Comparison of ENCODE assay signal across 16 cellular contexts in the genomic region with DNA sequence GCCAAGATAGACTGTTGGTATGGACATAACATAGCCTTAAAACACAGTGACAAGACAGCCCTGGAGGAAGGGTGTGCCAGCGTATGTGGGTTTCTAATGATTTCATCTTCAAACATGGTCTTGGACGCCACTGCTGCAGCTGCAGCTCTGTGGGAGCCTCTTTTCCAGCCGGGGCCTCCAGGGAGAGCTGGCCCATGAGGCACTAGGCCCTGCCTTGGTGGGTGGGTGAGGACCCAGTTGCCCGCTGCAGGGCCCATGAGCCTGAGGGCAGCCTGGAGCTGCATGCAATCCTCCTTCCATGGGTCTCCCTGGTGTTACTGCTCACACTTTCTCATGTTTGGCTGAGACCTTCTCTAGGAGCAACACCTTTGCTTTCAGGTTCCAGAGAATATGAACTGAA.
"Had no signal": no experiment of that assay in that cellular context is flagged by ENCODE, and none has a peak within 500 bp of the region (broad histone marks: within the 10 kb centered on the region; RNA-seq: fewer than 3 reads in every experiment).

No MANE protein-coding gene starts in this region.

- DNase-seq: dermis blood vessel endothelial cell; dorsolateral prefrontal cortex; effector CD4-positive, alpha-beta T cell; effector memory CD4-positive, alpha-beta T cell; foreskin keratinocyte; heart left ventricle; hippocampal formation; left cardiac atrium; left lung; left ventricle myocardium superior; lower lobe of right lung; mesenchymal stem cell; mucosa of descending colon had no signal

- H3K4me3 ChIP-seq: coronary artery, dorsolateral prefrontal cortex, esophagus muscularis mucosa, gastroesophageal sphincter, heart left ventricle, left lung, lower lobe of right lung, mucosa of descending colon had no signal

- H3K36me3 ChIP-seq: heart left ventricle, left lung, lower lobe of right lung had no signal

- H3K27ac ChIP-seq: coronary artery, dorsolateral prefrontal cortex, esophagus muscularis mucosa, foreskin keratinocyte, gastroesophageal sphincter, heart left ventricle, left lung, lower lobe of right lung had no signal

- H3K27me3 ChIP-seq: dorsolateral prefrontal cortex, esophagus muscularis mucosa, foreskin keratinocyte, gastroesophageal sphincter, heart left ventricle, left lung had no signal
